ENCODE assay signal across 1 cellular context in the genomic region with DNA sequence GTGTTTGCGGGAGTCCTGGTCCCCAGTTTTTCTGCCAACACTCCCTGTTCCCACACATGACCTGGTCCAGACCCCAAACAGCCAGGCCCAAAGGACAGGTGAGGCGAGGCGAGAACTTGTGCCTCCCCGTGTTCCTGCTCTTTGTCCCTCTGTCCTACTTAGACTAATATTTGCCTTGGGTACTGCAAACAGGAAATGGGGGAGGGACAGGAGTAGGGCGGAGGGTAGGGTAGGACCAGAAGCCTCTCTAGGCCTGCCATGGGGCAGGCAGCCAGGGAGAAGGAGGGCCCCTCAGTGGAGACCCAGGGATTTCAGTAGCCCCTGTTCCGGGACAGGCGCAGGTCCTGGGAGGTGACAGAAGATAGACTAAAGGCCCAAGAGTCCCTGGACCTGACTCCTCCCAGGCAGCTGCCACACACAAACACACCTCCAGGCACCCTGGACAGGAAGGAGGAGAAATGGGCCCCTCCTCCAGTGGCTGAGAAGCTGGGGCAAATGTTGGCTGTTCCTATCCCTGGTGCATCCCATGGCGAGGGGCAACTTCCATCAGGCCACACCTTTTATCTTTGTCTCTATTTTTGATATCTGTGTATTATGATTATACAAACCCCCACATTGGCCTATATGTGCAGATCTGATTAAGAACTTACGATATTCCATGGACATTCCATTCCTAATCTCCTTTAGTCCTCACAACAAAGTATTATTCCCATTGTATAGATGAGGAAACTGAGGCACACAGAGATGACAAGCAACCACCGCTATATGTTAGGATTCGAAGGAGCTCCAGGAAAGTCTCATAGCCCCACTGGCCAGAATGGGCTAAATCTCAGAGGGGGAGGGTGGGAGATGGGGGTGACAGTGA.
TF ChIP-seq lines count a peak whose summit lies in the region.

No MANE protein-coding gene starts in this region.

TF ChIP-seq in GM12878, 131 proteins besides CTCF, POLR2A, EP300 and RAD21:
- TF ChIP-seq, protein P1, sequence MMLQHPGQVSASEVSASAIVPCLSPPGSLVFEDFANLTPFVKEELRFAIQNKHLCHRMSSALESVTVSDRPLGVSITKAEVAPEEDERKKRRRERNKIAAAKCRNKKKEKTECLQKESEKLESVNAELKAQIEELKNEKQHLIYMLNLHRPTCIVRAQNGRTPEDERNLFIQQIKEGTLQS (IDR thresholded peaks at IDR 0.05; ENCODE audit: borderline replicate concordance, extremely low read depth, low read depth, low read length), result no peak
- TF ChIP-seq, protein P2, sequence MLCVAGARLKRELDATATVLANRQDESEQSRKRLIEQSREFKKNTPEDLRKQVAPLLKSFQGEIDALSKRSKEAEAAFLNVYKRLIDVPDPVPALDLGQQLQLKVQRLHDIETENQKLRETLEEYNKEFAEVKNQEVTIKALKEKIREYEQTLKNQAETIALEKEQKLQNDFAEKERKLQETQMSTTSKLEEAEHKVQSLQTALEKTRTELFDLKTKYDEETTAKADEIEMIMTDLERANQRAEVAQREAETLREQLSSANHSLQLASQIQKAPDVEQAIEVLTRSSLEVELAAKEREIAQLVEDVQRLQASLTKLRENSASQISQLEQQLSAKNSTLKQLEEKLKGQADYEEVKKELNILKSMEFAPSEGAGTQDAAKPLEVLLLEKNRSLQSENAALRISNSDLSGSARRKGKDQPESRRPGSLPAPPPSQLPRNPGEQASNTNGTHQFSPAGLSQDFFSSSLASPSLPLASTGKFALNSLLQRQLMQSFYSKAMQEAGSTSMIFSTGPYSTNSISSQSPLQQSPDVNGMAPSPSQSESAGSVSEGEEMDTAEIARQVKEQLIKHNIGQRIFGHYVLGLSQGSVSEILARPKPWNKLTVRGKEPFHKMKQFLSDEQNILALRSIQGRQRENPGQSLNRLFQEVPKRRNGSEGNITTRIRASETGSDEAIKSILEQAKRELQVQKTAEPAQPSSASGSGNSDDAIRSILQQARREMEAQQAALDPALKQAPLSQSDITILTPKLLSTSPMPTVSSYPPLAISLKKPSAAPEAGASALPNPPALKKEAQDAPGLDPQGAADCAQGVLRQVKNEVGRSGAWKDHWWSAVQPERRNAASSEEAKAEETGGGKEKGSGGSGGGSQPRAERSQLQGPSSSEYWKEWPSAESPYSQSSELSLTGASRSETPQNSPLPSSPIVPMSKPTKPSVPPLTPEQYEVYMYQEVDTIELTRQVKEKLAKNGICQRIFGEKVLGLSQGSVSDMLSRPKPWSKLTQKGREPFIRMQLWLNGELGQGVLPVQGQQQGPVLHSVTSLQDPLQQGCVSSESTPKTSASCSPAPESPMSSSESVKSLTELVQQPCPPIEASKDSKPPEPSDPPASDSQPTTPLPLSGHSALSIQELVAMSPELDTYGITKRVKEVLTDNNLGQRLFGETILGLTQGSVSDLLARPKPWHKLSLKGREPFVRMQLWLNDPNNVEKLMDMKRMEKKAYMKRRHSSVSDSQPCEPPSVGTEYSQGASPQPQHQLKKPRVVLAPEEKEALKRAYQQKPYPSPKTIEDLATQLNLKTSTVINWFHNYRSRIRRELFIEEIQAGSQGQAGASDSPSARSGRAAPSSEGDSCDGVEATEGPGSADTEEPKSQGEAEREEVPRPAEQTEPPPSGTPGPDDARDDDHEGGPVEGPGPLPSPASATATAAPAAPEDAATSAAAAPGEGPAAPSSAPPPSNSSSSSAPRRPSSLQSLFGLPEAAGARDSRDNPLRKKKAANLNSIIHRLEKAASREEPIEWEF (IDR thresholded peaks at IDR 0.05; ENCODE audit: insufficient replicate concordance, low read depth, low read length), result no peak
